ENCODE assay signal across 20 cellular contexts in the genomic region with DNA sequence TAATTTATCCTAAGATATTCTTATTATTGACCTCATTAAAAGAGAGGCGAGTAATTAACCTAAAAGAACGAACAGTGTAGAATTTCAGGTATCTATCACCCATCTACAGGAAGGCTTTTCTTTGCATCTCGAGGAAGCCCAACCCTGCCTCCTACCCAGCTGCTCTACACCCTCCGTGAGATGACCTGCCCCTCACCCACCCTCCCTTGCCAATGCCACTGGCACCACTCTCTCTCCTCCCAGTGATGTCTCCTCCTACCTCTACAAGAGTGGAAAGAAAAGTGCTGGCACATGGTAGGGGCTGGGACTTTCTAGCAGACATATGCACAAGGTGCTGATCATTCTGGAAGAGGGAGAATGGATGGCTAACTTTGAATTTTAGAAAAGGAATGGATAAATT. TPM values are rescaled to one million over a fixed set of nuclear protein-coding genes. Genes with fewer than 3 reads are reported as not detected.
"Had no signal": no experiment of that assay in that cellular context is flagged by ENCODE, and none has a peak within 500 bp of the region (broad histone marks: within the 10 kb centered on the region; RNA-seq: fewer than 3 reads in every experiment).

No MANE protein-coding gene starts in this region.

- H3K9me3 ChIP-seq: right atrium auricular region, sigmoid colon, stomach, uterus had no signal

- H3K4me1 ChIP-seq: right atrium auricular region, sigmoid colon, stomach, uterus had no signal

- H3K4me2 ChIP-seq: hepatocyte had no signal

- H3K27ac ChIP-seq: coronary artery, hepatocyte, right atrium auricular region, sigmoid colon, skin epidermis, stomach, uterus had no signal

- ATAC-seq: left colon; left ventricle myocardium superior; naive thymus-derived CD4-positive, alpha-beta T cell had no signal

- H3K9me3 Mint-ChIP-seq: naive thymus-derived CD4-positive, alpha-beta T cell had no signal

- H2AFZ ChIP-seq: hepatocyte had no signal

- H3K36me3 ChIP-seq: right atrium auricular region, uterus had no signal

- H3K4me3 ChIP-seq: coronary artery, hepatocyte, lung, right atrium auricular region, sigmoid colon, skin epidermis, stomach, uterus had no signal

- H3K27me3 ChIP-seq: hepatocyte, right atrium auricular region, sigmoid colon, stomach, uterus had no signal

- H3K4me3 Mint-ChIP-seq: naive thymus-derived CD4-positive, alpha-beta T cell had no signal

- H3K27me3 Mint-ChIP-seq: naive thymus-derived CD4-positive, alpha-beta T cell had no signal

- DNase-seq: effector CD4-positive, alpha-beta T cell; foreskin melanocyte; left colon; left ventricle myocardium superior; naive thymus-derived CD4-positive, alpha-beta T cell; sigmoid colon; stimulated activated CD4-positive, alpha-beta T cell treated with anti-CD3 and anti-CD28 coated beads, Interleukin-2, amount 100 ng/mL, for 24 hours; stimulated activated CD4-positive, alpha-beta T cell treated with anti-CD3 and anti-CD28 coated beads, Interleukin-4, amount 100 ng/mL, for 4 hours; stimulated activated naive CD4-positive, alpha-beta T cell; stomach; substantia nigra; trophoblast cell; uterus had no signal

- H3K79me2 ChIP-seq: hepatocyte had no signal

RNA-seq across cellular contexts. Expression of a gene that starts 22.9 kb away (rescaled TPM):
- total RNA-seq: dermis microvascular lymphatic vessel endothelial cell, left ventricle myocardium superior, pulmonary artery endothelial cell, right atrium auricular region had no signal
